ENCODE assay signal across 18 cellular contexts in the genomic region with DNA sequence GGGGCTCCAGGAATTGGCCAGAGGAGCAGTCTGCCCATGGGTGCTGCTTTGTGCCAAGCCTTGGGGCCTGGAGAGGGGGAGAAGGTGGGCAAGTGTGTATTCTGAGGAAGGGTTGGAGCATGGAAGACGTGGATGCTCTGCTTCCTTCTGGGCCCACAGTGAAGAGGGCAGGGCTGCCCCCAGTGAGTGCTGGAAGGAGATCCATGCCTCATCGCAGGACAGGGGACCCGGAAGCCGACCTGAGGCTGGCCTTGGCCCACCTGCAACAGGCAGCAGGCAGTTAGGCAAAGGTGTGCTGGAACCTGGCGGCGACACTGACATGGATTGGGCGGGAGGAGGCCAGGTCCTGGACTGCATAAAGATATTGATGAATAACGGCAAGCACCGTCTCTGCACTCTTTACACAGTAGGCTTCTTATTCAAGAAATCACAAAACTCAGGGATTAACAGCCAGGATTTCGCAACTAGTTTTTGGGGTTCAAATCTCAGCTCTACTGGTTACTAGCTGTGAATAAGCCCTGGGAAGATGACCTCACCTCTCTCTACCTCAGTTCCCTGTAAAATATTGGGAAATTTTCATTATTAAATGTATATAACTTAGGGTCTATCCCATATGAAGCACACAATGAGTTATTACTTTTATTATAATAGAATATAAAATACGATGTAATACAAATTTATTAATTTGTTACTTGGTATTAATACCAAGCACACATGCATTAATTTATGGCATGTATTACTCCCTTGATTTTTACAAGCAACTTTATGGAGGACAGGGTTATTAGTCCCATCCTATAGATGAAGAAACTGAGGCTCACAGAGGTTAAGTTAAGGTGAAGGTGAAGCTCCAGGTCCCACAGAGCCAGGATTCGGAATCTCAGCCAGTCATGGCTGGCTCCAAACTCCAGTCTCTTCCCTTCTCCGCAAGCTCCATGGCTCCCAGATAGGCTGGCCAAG.
DNase-seq lines count a peak whose midpoint lies in the region; ATAC-seq, FAIRE-seq and TF ChIP-seq lines count a peak whose summit lies in the region.
"Had no signal": no experiment of that assay in that cellular context is flagged by ENCODE, and none has a peak within 500 bp of the region (broad histone marks: within the 10 kb centered on the region; RNA-seq: fewer than 3 reads in every experiment).

No MANE protein-coding gene starts in this region.

- TF ChIP-seq EP300 in upper lobe of left lung (IDR thresholded peaks at IDR 0.05): no peak

- no peaks in the 10 kb centered on the region for H3K79me2 ChIP-seq in astrocyte (ENCODE audit: insufficient read depth, low read length)
- no peaks in the 10 kb centered on the region for H3K79me2 ChIP-seq in trophoblast cell (ENCODE audit: control insufficient read depth, insufficient read depth, low read length, poor library complexity)

- peak overlapping the region; percentile 45 for H3K4me3 Mint-ChIP-seq in astrocyte (ENCODE audit: unreplicated experiment)
- H3K4me3 Mint-ChIP-seq in type B pancreatic cell: no peak overlapping the region
- no peak overlapping the region for H3K4me3 Mint-ChIP-seq in CD8-positive, alpha-beta memory T cell
- H3K4me3 Mint-ChIP-seq: activated naive CD4-positive, alpha-beta T cell treated with anti-CD3 and anti-CD28 coated beads, Interleukin-2, amount 50 U/mL, for 24 hours; central memory CD8-positive, alpha-beta T cell; naive thymus-derived CD4-positive, alpha-beta T cell had no signal

- H3K27ac ChIP-seq in astrocyte (ENCODE audit: low read depth, low read length): peak overlapping the region; percentile 59
- peak overlapping the region; percentile 3 for H3K27ac ChIP-seq in trophoblast cell (ENCODE audit: low read depth, low read length)
- H3K27ac ChIP-seq in upper lobe of left lung: peak overlapping the region; percentile 48 to 79 (median 62)
- no peak overlapping the region for H3K27ac ChIP-seq in CD8-positive, alpha-beta memory T cell (ENCODE audit: low read depth, low read length)

- H3K4ac ChIP-seq in trophoblast cell (ENCODE audit: low read depth, low read length): no peak overlapping the region

- no peaks in the 10 kb centered on the region for H4K20me1 ChIP-seq in astrocyte (ENCODE audit: insufficient read depth, low read length)

- H3K4me1 ChIP-seq in astrocyte (ENCODE audit: insufficient read depth, low read length) (peaks cover 7% of the 10 kb centered on the region), trophoblast cell (ENCODE audit: control insufficient read depth in 1 of 2, insufficient read depth in 2 of 2, low read length in 2 of 2) (peaks cover 13 to 20% of the 10 kb centered on the region in 2 experiments), upper lobe of left lung (peaks cover 15 to 36% (median 28%) of the 10 kb centered on the region in 4 donors)
- H3K4me1 ChIP-seq in CD8-positive, alpha-beta memory T cell (ENCODE audit: insufficient read depth, low read length): no peaks in the 10 kb centered on the region

- peaks cover 11% of the 10 kb centered on the region for H3K27me3 Mint-ChIP-seq in astrocyte (ENCODE audit: low read depth, unreplicated experiment)
- no peaks in the 10 kb centered on the region for H3K27me3 Mint-ChIP-seq in type B pancreatic cell
- H3K27me3 Mint-ChIP-seq in CD8-positive, alpha-beta memory T cell: peaks cover 0 to 4% of the 10 kb centered on the region in 2 donors
- H3K27me3 Mint-ChIP-seq: activated naive CD4-positive, alpha-beta T cell treated with anti-CD3 and anti-CD28 coated beads, Interleukin-2, amount 50 U/mL, for 24 hours; central memory CD8-positive, alpha-beta T cell; naive thymus-derived CD4-positive, alpha-beta T cell had no signal

- no peaks in the 10 kb centered on the region for H3K36me3 Mint-ChIP-seq in astrocyte (ENCODE audit: low read depth, unreplicated experiment)
- H3K36me3 Mint-ChIP-seq in type B pancreatic cell: peaks cover 3% of the 10 kb centered on the region
- H3K36me3 Mint-ChIP-seq in CD8-positive, alpha-beta memory T cell: no peaks in the 10 kb centered on the region
- H3K36me3 Mint-ChIP-seq: activated naive CD4-positive, alpha-beta T cell treated with anti-CD3 and anti-CD28 coated beads, Interleukin-2, amount 50 U/mL, for 24 hours; naive thymus-derived CD4-positive, alpha-beta T cell had no signal

- ATAC-seq in left ventricle myocardium superior: peak; percentile 40
- peak in 1 of 2 donors; percentile 23 for ATAC-seq in upper lobe of left lung (ENCODE audit: low FRiP score in 2 of 2)
- ATAC-seq: GM12878; naive thymus-derived CD4-positive, alpha-beta T cell had no signal

- H3K4me1 Mint-ChIP-seq in astrocyte (ENCODE audit: low read depth, unreplicated experiment) (peaks cover 8% of the 10 kb centered on the region), type B pancreatic cell (ENCODE audit: unreplicated experiment) (peaks cover 24% of the 10 kb centered on the region)
- H3K4me1 Mint-ChIP-seq in CD8-positive, alpha-beta memory T cell: no peaks in the 10 kb centered on the region
- H3K4me1 Mint-ChIP-seq: activated naive CD4-positive, alpha-beta T cell treated with anti-CD3 and anti-CD28 coated beads, Interleukin-2, amount 50 U/mL, for 24 hours had no signal

- H3K14ac ChIP-seq in trophoblast cell (ENCODE audit: low read length): peak overlapping the region; percentile 35

- TF ChIP-seq CTCF in astrocyte (IDR thresholded peaks at IDR 0.05; ENCODE audit: insufficient read depth, low read depth, low read length) (no peak), upper lobe of left lung (IDR thresholded peaks at IDR 0.05) (no peak), type B pancreatic cell (conservative IDR thresholded peaks at IDR 0.05) (no peak)

- H3K4me2 ChIP-seq in astrocyte (ENCODE audit: low read length): no peak overlapping the region
- H3K4me2 ChIP-seq in trophoblast cell (ENCODE audit: low read length): no peak overlapping the region

- H3K18ac ChIP-seq in trophoblast cell (ENCODE audit: low read length): no peak overlapping the region

- no peak overlapping the region for H4K8ac ChIP-seq in trophoblast cell (ENCODE audit: low read depth, low read length)

- H3K4me3 ChIP-seq in astrocyte (ENCODE audit: insufficient read depth, low read depth, low read length): no peak overlapping the region
- H3K4me3 ChIP-seq in trophoblast cell (ENCODE audit: low read depth, low read length): no peak overlapping the region
- no peak overlapping the region for H3K4me3 ChIP-seq in upper lobe of left lung
- H3K4me3 ChIP-seq in CD8-positive, alpha-beta memory T cell (ENCODE audit: low read length): no peak overlapping the region
- H3K4me3 ChIP-seq: GM12878, skin epidermis had no signal

- H2BK12ac ChIP-seq in trophoblast cell (ENCODE audit: low read length): no peak overlapping the region

- POLR2A ChIA-PET in CD8-positive, alpha-beta memory T cell (lab: Charles Lee): no interaction called here

- peaks cover 4% of the 10 kb centered on the region for H3K9me3 Mint-ChIP-seq in astrocyte (ENCODE audit: unreplicated experiment)
- no peaks in the 10 kb centered on the region for H3K9me3 Mint-ChIP-seq in type B pancreatic cell
- no peaks in the 10 kb centered on the region for H3K9me3 Mint-ChIP-seq in CD8-positive, alpha-beta memory T cell
- H3K9me3 Mint-ChIP-seq: activated naive CD4-positive, alpha-beta T cell treated with anti-CD3 and anti-CD28 coated beads, Interleukin-2, amount 50 U/mL, for 24 hours; central memory CD8-positive, alpha-beta T cell had no signal

- H3K9me3 ChIP-seq in astrocyte (ENCODE audit: insufficient read depth, low read depth, low read length): no peaks in the 10 kb centered on the region
- no peaks in the 10 kb centered on the region for H3K9me3 ChIP-seq in trophoblast cell (ENCODE audit: insufficient read depth, low read depth, low read length)
- no peaks in the 10 kb centered on the region for H3K9me3 ChIP-seq in upper lobe of left lung
- H3K9me3 ChIP-seq in CD8-positive, alpha-beta memory T cell (ENCODE audit: low read length): no peaks in the 10 kb centered on the region

- H4K12ac ChIP-seq in trophoblast cell (ENCODE audit: low read depth, low read length): no peak overlapping the region

- H2BK120ac ChIP-seq in trophoblast cell (ENCODE audit: insufficient read depth, low read length, poor library complexity): peak overlapping the region; percentile 25

- no peak for TF ChIP-seq POLR2A in upper lobe of left lung (IDR thresholded peaks at IDR 0.05)

- peak overlapping the region; percentile 39 for H4K91ac ChIP-seq in trophoblast cell (ENCODE audit: low read depth, low read length)

- H3K27me3 ChIP-seq in astrocyte (ENCODE audit: insufficient read depth, low read length): no peaks in the 10 kb centered on the region
- no peaks in the 10 kb centered on the region for H3K27me3 ChIP-seq in trophoblast cell (ENCODE audit: insufficient read depth, low read length)
- no peaks in the 10 kb centered on the region for H3K27me3 ChIP-seq in upper lobe of left lung
- H3K27me3 ChIP-seq in CD8-positive, alpha-beta memory T cell (ENCODE audit: insufficient read depth, low read length, poor library complexity, severe bottlenecking): no peaks in the 10 kb centered on the region

- no peak overlapping the region for H3K27ac Mint-ChIP-seq in astrocyte (ENCODE audit: unreplicated experiment)
- H3K27ac Mint-ChIP-seq in type B pancreatic cell: no peak overlapping the region
- H3K27ac Mint-ChIP-seq in CD8-positive, alpha-beta memory T cell: peak overlapping the region in 1 of 8 donors; percentile 37
- H3K27ac Mint-ChIP-seq: activated naive CD4-positive, alpha-beta T cell treated with anti-CD3 and anti-CD28 coated beads, Interleukin-2, amount 50 U/mL, for 24 hours; naive thymus-derived CD4-positive, alpha-beta T cell had no signal

- no CpG with 5 or more reads among the region's 13 CpGs for WGBS in trophoblast cell (ENCODE audit: extremely low coverage, insufficient coverage, insufficient read length)
- WGBS in upper lobe of left lung, 2 donors: 93 to 95% methylated on average over 12 to 13 of the region's 13 CpGs

- no peak overlapping the region for H2AK5ac ChIP-seq in trophoblast cell (ENCODE audit: low read length)

- intact Hi-C loops in left ventricle myocardium superior (cut with micrococcal nuclease): no loop called here

- no peaks in the 10 kb centered on the region for H3K36me3 ChIP-seq in astrocyte (ENCODE audit: insufficient read depth, low read length)
- no peaks in the 10 kb centered on the region for H3K36me3 ChIP-seq in trophoblast cell (ENCODE audit: control insufficient read depth in 1 of 2, insufficient read depth in 2 of 2, low read length in 2 of 2)
- H3K36me3 ChIP-seq in upper lobe of left lung: no peaks in the 10 kb centered on the region
- H3K36me3 ChIP-seq in CD8-positive, alpha-beta memory T cell (ENCODE audit: insufficient read depth, low read length): no peaks in the 10 kb centered on the region

- no peak for FAIRE-seq in astrocyte (lab: Jason Lieb, UNC)
- FAIRE-seq: endothelial cell of umbilical vein, GM12878, RCC 7860 had no signal

- no peak for DNase-seq in astrocyte (ENCODE audit: low read depth)
- no peak for DNase-seq in left ventricle myocardium superior
- DNase-seq in trophoblast cell: no peak
- DNase-seq in upper lobe of left lung: no peak
- no peak for DNase-seq in type B pancreatic cell (ENCODE audit: extremely low spot score, unreplicated experiment)
- DNase-seq in NCI-H1048 (lab: John Stamatoyannopoulos, UW): no peak
- DNase-seq in CD8-positive, alpha-beta memory T cell: no peak
- DNase-seq in DMS79 treated with DMSO at 0.1 percent for 48 hours (lab: John Stamatoyannopoulos, UW): no peak
- DNase-seq: activated CD4-positive, alpha-beta T cell treated with anti-CD3 and anti-CD28 coated beads for 1 hour; naive thymus-derived CD4-positive, alpha-beta T cell; NCI-H187; T-helper 2 cell had no signal

- H3K23ac ChIP-seq in trophoblast cell (ENCODE audit: low read length): no peak overlapping the region

- peaks cover 7% of the 10 kb centered on the region for H3K79me1 ChIP-seq in trophoblast cell (ENCODE audit: low read length)

- H2AFZ ChIP-seq in astrocyte (ENCODE audit: low read depth, low read length) (no peak overlapping the region), trophoblast cell (ENCODE audit: insufficient read depth, low read length, poor library complexity) (no peak overlapping the region)

- CTCF ChIA-PET in CD8-positive, alpha-beta memory T cell (lab: Charles Lee): interaction anchor here (1.3 kb wide), 1 partner anchor 63 kb away, joined by 4 read pairs; the partner anchor contains the start of gene DHRS3

- no peak overlapping the region for H2BK5ac ChIP-seq in trophoblast cell (ENCODE audit: low read depth, low read length, poor library complexity)

- H3K9ac ChIP-seq in astrocyte (ENCODE audit: low read length) (no peak overlapping the region), trophoblast cell (ENCODE audit: low read length) (no peak overlapping the region)
